19 cellular contexts compared by ENCODE assay signal in genomic region chr18:39494211-39494896, GRCh38.
"Had no signal": no experiment of that assay in that cellular context is flagged by ENCODE, and none has a peak within 500 bp of the region (broad histone marks: within the 10 kb centered on the region; RNA-seq: fewer than 3 reads in every experiment).

No MANE protein-coding gene starts in this region.

- H3K4me3 Mint-ChIP-seq: activated CD4-positive, alpha-beta memory T cell treated with anti-CD3 and anti-CD28 coated beads for 36 hours; activated CD4-positive, alpha-beta T cell treated with anti-CD3 and anti-CD28 coated beads for 36 hours; activated CD8-positive, alpha-beta memory T cell treated with anti-CD3 and anti-CD28 coated beads, Interleukin-2, amount 10 ng/mL, durations not matched to agents 7 days and 5 days; activated naive CD4-positive, alpha-beta T cell treated with anti-CD3 and anti-CD28 coated beads, Interleukin-2, amount 50 U/mL, for 24 hours; activated T-cell treated with anti-CD3 and anti-CD28 coated beads, Interleukin-2, amount 50 U/mL, for 4 hours; neural progenitor cell; stimulated activated memory B cell treated with anti-CD40 and anti-IgM and Interleukin-4, amounts not matched to agents 10 μg/mL and 1 μg/mL and 100 μg/mL, for 72 hours; T-helper 17 cell had no signal

- H3K4me1 ChIP-seq: colonic mucosa, neural progenitor cell had no signal

- DNase-seq: activated CD4-positive, alpha-beta memory T cell treated with anti-CD3 and anti-CD28 coated beads for 36 hours; activated CD4-positive, alpha-beta T cell treated with anti-CD3 and anti-CD28 coated beads for 36 hours; activated CD8-positive, alpha-beta memory T cell treated with anti-CD3 and anti-CD28 coated beads, Interleukin-2, amount 10 ng/mL, durations not matched to agents 7 days and 5 days; activated effector memory CD4-positive, alpha-beta T cell treated with anti-CD3 and anti-CD28 coated beads, Interleukin-2, amount 50 U/mL, for 16 hours; activated T-cell treated with anti-CD3 and anti-CD28 coated beads, Interleukin-2, amount 50 U/mL, for 4 hours; amniotic stem cell; central memory CD4-positive, alpha-beta T cell; colonic mucosa; foreskin fibroblast; hypothalamus; kidney glomerular epithelial cell; mesendoderm; ovary; stimulated activated CD4-positive, alpha-beta T cell treated with anti-CD3 and anti-CD28 coated beads, Interleukin-2, amount 100 ng/mL, for 48 hours; T-helper 17 cell; WERI-Rb-1 had no signal

- H3K36me3 ChIP-seq: colonic mucosa, neural progenitor cell, ovary, WERI-Rb-1 had no signal

- H2AFZ ChIP-seq: neural progenitor cell had no signal

- ATAC-seq: activated CD4-positive, alpha-beta T cell treated with anti-CD3 and anti-CD28 coated beads for 36 hours; activated CD8-positive, alpha-beta memory T cell treated with anti-CD3 and anti-CD28 coated beads, Interleukin-2, amount 10 ng/mL, durations not matched to agents 7 days and 5 days; activated T-cell treated with anti-CD3 and anti-CD28 coated beads, Interleukin-2, amount 50 U/mL, for 4 hours; stimulated activated memory B cell treated with anti-CD40 and anti-IgM and Interleukin-4, amounts not matched to agents 10 μg/mL and 1 μg/mL and 100 μg/mL, for 72 hours; T-helper 17 cell had no signal

- H3K36me3 Mint-ChIP-seq: activated CD4-positive, alpha-beta memory T cell treated with anti-CD3 and anti-CD28 coated beads for 36 hours; activated CD8-positive, alpha-beta memory T cell treated with anti-CD3 and anti-CD28 coated beads, Interleukin-2, amount 10 ng/mL, durations not matched to agents 7 days and 5 days; stimulated activated memory B cell treated with anti-CD40 and anti-IgM and Interleukin-4, amounts not matched to agents 10 μg/mL and 1 μg/mL and 100 μg/mL, for 72 hours had no signal

- H3K4me3 ChIP-seq: colonic mucosa, neural progenitor cell, ovary had no signal

- H3K27me3 Mint-ChIP-seq: activated CD4-positive, alpha-beta memory T cell treated with anti-CD3 and anti-CD28 coated beads for 36 hours; activated CD4-positive, alpha-beta T cell treated with anti-CD3 and anti-CD28 coated beads for 36 hours; activated CD8-positive, alpha-beta memory T cell treated with anti-CD3 and anti-CD28 coated beads, Interleukin-2, amount 10 ng/mL, durations not matched to agents 7 days and 5 days; activated naive CD4-positive, alpha-beta T cell treated with anti-CD3 and anti-CD28 coated beads, Interleukin-2, amount 50 U/mL, for 24 hours; stimulated activated memory B cell treated with anti-CD40 and anti-IgM and Interleukin-4, amounts not matched to agents 10 μg/mL and 1 μg/mL and 100 μg/mL, for 72 hours; T-helper 17 cell had no signal

- H3K27ac ChIP-seq: colonic mucosa, neural progenitor cell, ovary, WERI-Rb-1 had no signal

- H3K27ac Mint-ChIP-seq: activated CD4-positive, alpha-beta memory T cell treated with anti-CD3 and anti-CD28 coated beads for 36 hours; activated CD4-positive, alpha-beta T cell treated with anti-CD3 and anti-CD28 coated beads for 36 hours; activated CD8-positive, alpha-beta memory T cell treated with anti-CD3 and anti-CD28 coated beads, Interleukin-2, amount 10 ng/mL, durations not matched to agents 7 days and 5 days; activated naive CD4-positive, alpha-beta T cell treated with anti-CD3 and anti-CD28 coated beads, Interleukin-2, amount 50 U/mL, for 24 hours; neural progenitor cell; stimulated activated memory B cell treated with anti-CD40 and anti-IgM and Interleukin-4, amounts not matched to agents 10 μg/mL and 1 μg/mL and 100 μg/mL, for 72 hours; T-helper 17 cell had no signal

- H3K9me3 ChIP-seq: colonic mucosa, ovary had no signal

- H3K4me2 ChIP-seq: neural progenitor cell had no signal

- H3K27me3 ChIP-seq: colonic mucosa, neural progenitor cell, ovary had no signal

- H3K4me1 Mint-ChIP-seq: activated CD4-positive, alpha-beta T cell treated with anti-CD3 and anti-CD28 coated beads for 36 hours; activated CD8-positive, alpha-beta memory T cell treated with anti-CD3 and anti-CD28 coated beads, Interleukin-2, amount 10 ng/mL, durations not matched to agents 7 days and 5 days; activated naive CD4-positive, alpha-beta T cell treated with anti-CD3 and anti-CD28 coated beads, Interleukin-2, amount 50 U/mL, for 24 hours; stimulated activated memory B cell treated with anti-CD40 and anti-IgM and Interleukin-4, amounts not matched to agents 10 μg/mL and 1 μg/mL and 100 μg/mL, for 72 hours; T-helper 17 cell had no signal
